ENCODE assay signal across 7 cellular contexts in the genomic region with DNA sequence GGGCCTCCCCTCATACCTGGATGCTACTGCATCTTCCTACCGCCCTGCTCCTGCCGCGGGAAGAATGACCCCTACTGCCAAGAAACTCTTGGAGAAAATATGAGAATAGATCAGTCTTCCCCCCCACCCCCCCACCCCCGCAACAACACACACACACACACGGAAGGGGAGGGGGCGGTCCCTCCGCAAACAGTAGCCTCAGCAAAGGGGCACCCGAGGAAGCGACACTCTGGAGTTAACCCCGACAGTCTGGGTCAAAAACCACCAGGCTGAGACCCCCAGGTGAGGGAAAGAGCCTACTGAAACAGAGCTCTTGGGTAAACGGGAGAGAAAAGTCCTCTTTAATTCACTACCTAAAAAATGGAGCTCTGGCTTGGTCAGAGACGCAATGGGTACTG. TPM values are rescaled to one million over a fixed set of nuclear protein-coding genes. Genes with fewer than 3 reads are reported as not detected.
A peak's percentile ranks its signal among the peaks of the same experiment; 100 is the strongest.
DNase-seq lines count a peak whose midpoint lies in the region; ATAC-seq, FAIRE-seq and TF ChIP-seq lines count a peak whose summit lies in the region.

No MANE protein-coding gene starts in this region.

- H3K27ac Mint-ChIP-seq in activated T-helper 1 cell treated with anti-CD3 and anti-CD28 coated beads, Interleukin-12 subunit alpha, Interleukin-12 subunit beta, Interleukin-2, Interleukin-4 antibody, amounts not matched to agents 30 ng/mL and 10 ng/mL and 1 ng/mL, durations not matched to agents 14 hours and 24 hours and 36 hours, result peak overlapping the region; percentile 82

- no peaks in the 10 kb centered on the region for H3K27me3 Mint-ChIP-seq in activated T-helper 1 cell treated with anti-CD3 and anti-CD28 coated beads, Interleukin-12 subunit alpha, Interleukin-12 subunit beta, Interleukin-2, Interleukin-4 antibody, amounts not matched to agents 30 ng/mL and 10 ng/mL and 1 ng/mL, durations not matched to agents 14 hours and 24 hours and 36 hours (ENCODE audit: insufficient read depth)

- no peak for FAIRE-seq in frontal cortex (lab: Jason Lieb, UNC)

- DNase-seq in HL-60 (ENCODE audit: low read depth in 1 of 2, low spot score in 1 of 2) (no peak), caudate nucleus (lab: John Stamatoyannopoulos, UW) (no peak), frontal cortex (ENCODE audit: low spot score in 2 of 2) (no peak)
- no peak for DNase-seq in activated T-helper 1 cell treated with anti-CD3 and anti-CD28 coated beads, Interleukin-12 subunit alpha, Interleukin-12 subunit beta, Interleukin-2, Interleukin-4 antibody, amounts not matched to agents 30 ng/mL and 10 ng/mL and 1 ng/mL, durations not matched to agents 14 hours and 24 hours and 36 hours (ENCODE audit: low spot score)
- DNase-seq in stimulated activated naive CD4-positive, alpha-beta T cell treated with Interleukin-2 at 50 U/mL for 16 hours (lab: John Stamatoyannopoulos, UW), result peak; percentile 10

- H3K4me1 ChIP-seq in iPS-15b (ENCODE audit: control insufficient read depth, insufficient read depth, low read length), result peaks cover 22% of the 10 kb centered on the region

- H3K4me1 Mint-ChIP-seq in activated T-helper 1 cell treated with anti-CD3 and anti-CD28 coated beads, Interleukin-12 subunit alpha, Interleukin-12 subunit beta, Interleukin-2, Interleukin-4 antibody, amounts not matched to agents 30 ng/mL and 10 ng/mL and 1 ng/mL, durations not matched to agents 14 hours and 24 hours and 36 hours (ENCODE audit: low read depth), result peaks cover 41% of the 10 kb centered on the region

- TF ChIP-seq CTCF in HL-60 (IDR thresholded peaks at IDR 0.05; ENCODE audit: insufficient read depth, low read length), result no peak

- H3K27me3 ChIP-seq in HL-60 (ENCODE audit: insufficient read depth, poor library complexity, severe bottlenecking) (no peaks in the 10 kb centered on the region), iPS-15b (ENCODE audit: control insufficient read depth, insufficient read depth, low read length) (no peaks in the 10 kb centered on the region)

- ATAC-seq in HG02981 (IDR thresholded peaks at IDR 0.05; ENCODE audit: unreplicated experiment), result no peak

- no peaks in the 10 kb centered on the region for H3K9me3 ChIP-seq in iPS-15b (ENCODE audit: control insufficient read depth, insufficient read depth, low read length)

- H3K36me3 ChIP-seq in iPS-15b (ENCODE audit: control insufficient read depth, insufficient read depth, low read length), result no peaks in the 10 kb centered on the region

- H3K4me3 ChIP-seq in HL-60 (replicated peaks; ENCODE audit: insufficient read depth, low read length), result peak overlapping the region; percentile 96
- peak overlapping the region; percentile 93 for H3K4me3 ChIP-seq in iPS-15b (ENCODE audit: low read depth, low read length)

- H3K4me3 Mint-ChIP-seq in activated T-helper 1 cell treated with anti-CD3 and anti-CD28 coated beads, Interleukin-12 subunit alpha, Interleukin-12 subunit beta, Interleukin-2, Interleukin-4 antibody, amounts not matched to agents 30 ng/mL and 10 ng/mL and 1 ng/mL, durations not matched to agents 14 hours and 24 hours and 36 hours, result peak overlapping the region; percentile 94

- H3K36me3 Mint-ChIP-seq in activated T-helper 1 cell treated with anti-CD3 and anti-CD28 coated beads, Interleukin-12 subunit alpha, Interleukin-12 subunit beta, Interleukin-2, Interleukin-4 antibody, amounts not matched to agents 30 ng/mL and 10 ng/mL and 1 ng/mL, durations not matched to agents 14 hours and 24 hours and 36 hours (ENCODE audit: low read depth), result peaks cover 19% of the 10 kb centered on the region

- no peaks in the 10 kb centered on the region for H3K9me3 Mint-ChIP-seq in activated T-helper 1 cell treated with anti-CD3 and anti-CD28 coated beads, Interleukin-12 subunit alpha, Interleukin-12 subunit beta, Interleukin-2, Interleukin-4 antibody, amounts not matched to agents 30 ng/mL and 10 ng/mL and 1 ng/mL, durations not matched to agents 14 hours and 24 hours and 36 hours

- H3K27ac ChIP-seq in HL-60 (replicated peaks) (peak overlapping the region; percentile 86), caudate nucleus (ENCODE audit: low read depth, low read length) (no peak overlapping the region)

- intact Hi-C loops in activated T-helper 1 cell treated with anti-CD3 and anti-CD28 coated beads, Interleukin-12 subunit alpha, Interleukin-12 subunit beta, Interleukin-2, Interleukin-4 antibody, amounts not matched to agents 30 ng/mL and 10 ng/mL and 1 ng/mL, durations not matched to agents 14 hours and 24 hours and 36 hours (cut with micrococcal nuclease), result loop anchor here (5.0 kb wide), 1 partner anchor 271 kb away; no protein-coding TSS in a partner anchor

- H3K9ac ChIP-seq in iPS-15b (ENCODE audit: low read depth, low read length), result peak overlapping the region; percentile 87

RNA-seq across cellular contexts. Expression of gene MED26, which starts 1.2 kb away (rescaled TPM):
- 14.0 and 14.9 TPM in 2 replicates for total RNA-seq in activated T-helper 1 cell treated with anti-CD3 and anti-CD28 coated beads, Interleukin-12 subunit alpha, Interleukin-12 subunit beta, Interleukin-2, Interleukin-4 antibody, amounts not matched to agents 30 ng/mL and 10 ng/mL and 1 ng/mL, durations not matched to agents 14 hours and 24 hours and 36 hours
- 3.7 TPM for total RNA-seq in frontal cortex

RNA-seq across cellular contexts. Expression of gene SMIM7, which starts 33.1 kb away (rescaled TPM):
- total RNA-seq in activated T-helper 1 cell treated with anti-CD3 and anti-CD28 coated beads, Interleukin-12 subunit alpha, Interleukin-12 subunit beta, Interleukin-2, Interleukin-4 antibody, amounts not matched to agents 30 ng/mL and 10 ng/mL and 1 ng/mL, durations not matched to agents 14 hours and 24 hours and 36 hours, result 69.3 and 72.7 TPM in 2 replicates
- 41.6 TPM for total RNA-seq in frontal cortex

RNA-seq across cellular contexts. Expression of gene TMEM38A, which starts 34.1 kb away (rescaled TPM):
- total RNA-seq in activated T-helper 1 cell treated with anti-CD3 and anti-CD28 coated beads, Interleukin-12 subunit alpha, Interleukin-12 subunit beta, Interleukin-2, Interleukin-4 antibody, amounts not matched to agents 30 ng/mL and 10 ng/mL and 1 ng/mL, durations not matched to agents 14 hours and 24 hours and 36 hours, result 0.69 and 0.78 TPM in 2 replicates
- total RNA-seq in frontal cortex, result 8.6 TPM

RNA-seq across cellular contexts. Expression of gene SLC35E1, which starts 54.6 kb away (rescaled TPM):
- total RNA-seq in activated T-helper 1 cell treated with anti-CD3 and anti-CD28 coated beads, Interleukin-12 subunit alpha, Interleukin-12 subunit beta, Interleukin-2, Interleukin-4 antibody, amounts not matched to agents 30 ng/mL and 10 ng/mL and 1 ng/mL, durations not matched to agents 14 hours and 24 hours and 36 hours, result 60.4 and 61.7 TPM in 2 replicates
- 22.8 TPM for total RNA-seq in frontal cortex
